ENCODE assay signal across 9 cellular contexts in the genomic region with DNA sequence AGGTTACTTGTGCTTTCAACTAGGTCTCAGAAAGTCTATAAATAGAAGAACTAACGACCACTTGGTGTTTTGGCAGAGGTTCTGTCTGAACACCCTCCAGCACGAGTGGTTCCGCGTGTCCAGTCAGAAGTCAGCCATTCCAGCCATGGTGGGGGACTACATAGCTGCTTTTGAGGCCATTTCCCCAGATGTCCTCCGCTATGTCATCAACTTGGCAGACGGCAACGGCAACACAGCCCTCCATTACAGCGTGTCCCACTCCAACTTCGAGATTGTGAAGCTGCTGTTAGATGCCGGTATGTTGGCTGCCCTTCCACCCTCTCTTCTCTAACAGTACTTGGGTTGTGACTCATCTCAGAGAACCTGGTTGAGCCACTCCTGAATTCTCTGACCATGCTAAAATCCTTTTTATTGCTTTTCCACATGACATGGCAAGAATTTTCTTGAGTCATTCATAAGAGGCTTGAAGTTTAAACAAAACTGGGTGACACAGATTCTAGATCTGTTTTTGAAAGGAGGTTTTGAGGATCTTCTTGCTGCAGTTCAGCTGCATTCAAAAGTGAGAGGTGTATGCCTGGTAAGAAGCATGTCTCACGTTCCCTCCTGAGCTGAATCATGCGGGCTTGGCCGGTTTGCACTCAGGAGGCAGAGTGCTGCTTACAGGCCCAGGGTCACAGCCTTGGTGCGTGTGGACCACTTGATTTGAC.
DNase-seq lines count a peak whose midpoint lies in the region; ATAC-seq and TF ChIP-seq lines count a peak whose summit lies in the region.
"Had no signal": no experiment of that assay in that cellular context is flagged by ENCODE, and none has a peak within 500 bp of the region (broad histone marks: within the 10 kb centered on the region; RNA-seq: fewer than 3 reads in every experiment).

No MANE protein-coding gene starts in this region.

- H3K4me3 ChIP-seq in brain microvascular endothelial cell (ENCODE audit: low read depth, low read length) (no peak overlapping the region), hepatocyte (no peak overlapping the region), suprapubic skin (no peak overlapping the region)
- H3K4me3 ChIP-seq: GM12878 had no signal

- no peaks in the 10 kb centered on the region for H3K9me3 ChIP-seq in hepatocyte (ENCODE audit: low read depth)
- H3K9me3 ChIP-seq in suprapubic skin, result no peaks in the 10 kb centered on the region

- 79% methylated on average over 14 of the region's 14 CpGs for WGBS in hepatocyte (ENCODE audit: low lambda C conversion rate, missing lambda C conversion rate)
- 71% methylated on average over 14 of the region's 14 CpGs for WGBS in suprapubic skin

- H3K4me1 ChIP-seq in hepatocyte (ENCODE audit: insufficient read depth), result peaks cover 23% of the 10 kb centered on the region
- peaks cover 8% of the 10 kb centered on the region for H3K4me1 ChIP-seq in suprapubic skin

- H3K4me1 Mint-ChIP-seq in mesothelial cell of epicardium, result peaks cover 9% of the 10 kb centered on the region
- no peaks in the 10 kb centered on the region for H3K4me1 Mint-ChIP-seq in stimulated activated memory B cell treated with anti-CD40 and anti-IgM and Interleukin-4, amounts not matched to agents 10 μg/mL and 1 μg/mL and 100 μg/mL, for 72 hours

- no peak overlapping the region for H2AFZ ChIP-seq in hepatocyte

- H3K36me3 Mint-ChIP-seq in mesothelial cell of epicardium, result peaks cover 45% of the 10 kb centered on the region
- peaks cover 15% of the 10 kb centered on the region for H3K36me3 Mint-ChIP-seq in stimulated activated memory B cell treated with anti-CD40 and anti-IgM and Interleukin-4, amounts not matched to agents 10 μg/mL and 1 μg/mL and 100 μg/mL, for 72 hours

- no peak overlapping the region for H3K27ac Mint-ChIP-seq in mesothelial cell of epicardium
- no peak overlapping the region for H3K27ac Mint-ChIP-seq in stimulated activated memory B cell treated with anti-CD40 and anti-IgM and Interleukin-4, amounts not matched to agents 10 μg/mL and 1 μg/mL and 100 μg/mL, for 72 hours

- peaks cover 19% of the 10 kb centered on the region for H3K36me3 ChIP-seq in brain microvascular endothelial cell (replicated peaks)
- no peaks in the 10 kb centered on the region for H3K36me3 ChIP-seq in hepatocyte (replicated peaks; ENCODE audit: insufficient read depth, low read depth)
- H3K36me3 ChIP-seq in suprapubic skin, result peaks cover 88% of the 10 kb centered on the region

- H3K9me3 Mint-ChIP-seq in mesothelial cell of epicardium, result no peaks in the 10 kb centered on the region
- H3K9me3 Mint-ChIP-seq in stimulated activated memory B cell treated with anti-CD40 and anti-IgM and Interleukin-4, amounts not matched to agents 10 μg/mL and 1 μg/mL and 100 μg/mL, for 72 hours, result no peaks in the 10 kb centered on the region

- in situ Hi-C loops in brain microvascular endothelial cell (cut with HindIII; ENCODE audit: low pct_ligation_motif_present, low sequenced_read_pairs), result no loop called here

- H3K79me2 ChIP-seq in hepatocyte, result no peaks in the 10 kb centered on the region

- no peak for TF ChIP-seq POLR2A in suprapubic skin (IDR thresholded peaks at IDR 0.05)

- DNase-seq in HK-2 (ENCODE audit: unreplicated experiment) (peak; percentile 36), brain microvascular endothelial cell (peak; percentile 80), hepatocyte (ENCODE audit: low spot score) (peak; percentile 79), suprapubic skin (ENCODE audit: low spot score in 2 of 2) (no peak), mesothelial cell of epicardium (ENCODE audit: low spot score in 2 of 2, unreplicated experiment in 2 of 2) (no peak), NCI-H2227 (lab: John Stamatoyannopoulos, UW; ENCODE audit: unreplicated experiment) (no peak)

- peak; percentile 8 for TF ChIP-seq EP300 in suprapubic skin (IDR thresholded peaks at IDR 0.05)

- H3K27me3 ChIP-seq in brain microvascular endothelial cell (replicated peaks) (no peaks in the 10 kb centered on the region), hepatocyte (no peaks in the 10 kb centered on the region), suprapubic skin (no peaks in the 10 kb centered on the region)

- H3K9me2 ChIP-seq in hepatocyte (replicated peaks; ENCODE audit: insufficient read depth), result no peaks in the 10 kb centered on the region

- peak overlapping the region; percentile 54 for H3K27ac ChIP-seq in brain microvascular endothelial cell
- peak overlapping the region; percentile 84 for H3K27ac ChIP-seq in hepatocyte
- peak overlapping the region; percentile 73 for H3K27ac ChIP-seq in suprapubic skin

- H4K20me1 ChIP-seq in hepatocyte (ENCODE audit: insufficient read depth, poor library complexity, severe bottlenecking), result no peaks in the 10 kb centered on the region

- no peak for TF ChIP-seq CTCF in brain microvascular endothelial cell (IDR thresholded peaks at IDR 0.05; ENCODE audit: low read depth, low read length, missing control alignments)
- no peak for TF ChIP-seq CTCF in hepatocyte (IDR thresholded peaks at IDR 0.05; ENCODE audit: poor library complexity)
- TF ChIP-seq CTCF in suprapubic skin (IDR thresholded peaks at IDR 0.05), result no peak
- no peak for TF ChIP-seq CTCF in mesothelial cell of epicardium (IDR thresholded peaks at IDR 0.05; ENCODE audit: unreplicated experiment)

- H3K27me3 Mint-ChIP-seq in mesothelial cell of epicardium (ENCODE audit: low read depth), result no peaks in the 10 kb centered on the region
- H3K27me3 Mint-ChIP-seq in stimulated activated memory B cell treated with anti-CD40 and anti-IgM and Interleukin-4, amounts not matched to agents 10 μg/mL and 1 μg/mL and 100 μg/mL, for 72 hours, result no peaks in the 10 kb centered on the region

- peak overlapping the region; percentile 11 for H3K4me2 ChIP-seq in hepatocyte

- no peak for ATAC-seq in stimulated activated memory B cell treated with anti-CD40 and anti-IgM and Interleukin-4, amounts not matched to agents 10 μg/mL and 1 μg/mL and 100 μg/mL, for 72 hours
- ATAC-seq in HG02678 (IDR thresholded peaks at IDR 0.05; ENCODE audit: unreplicated experiment), result no peak
- ATAC-seq: GM12878 had no signal

- no peak overlapping the region for H3K4me3 Mint-ChIP-seq in mesothelial cell of epicardium
- H3K4me3 Mint-ChIP-seq in stimulated activated memory B cell treated with anti-CD40 and anti-IgM and Interleukin-4, amounts not matched to agents 10 μg/mL and 1 μg/mL and 100 μg/mL, for 72 hours, result no peak overlapping the region

Comparison
In these comparisons a context has a peak if more than half of its experiments do, and no peak if none do; other contexts are left out.
1. DNase-seq: peak in HK-2 (single experiment), brain microvascular endothelial cell (single experiment) and hepatocyte (single experiment); none in suprapubic skin (0 of 2), mesothelial cell of epicardium (0 of 2) and NCI-H2227 (single experiment).
2. Peak in every context shown above with its lines, with median percentiles within 50 percentile points of each other: H3K27ac ChIP-seq.